8 cellular contexts compared by ENCODE assay signal in the genomic region with DNA sequence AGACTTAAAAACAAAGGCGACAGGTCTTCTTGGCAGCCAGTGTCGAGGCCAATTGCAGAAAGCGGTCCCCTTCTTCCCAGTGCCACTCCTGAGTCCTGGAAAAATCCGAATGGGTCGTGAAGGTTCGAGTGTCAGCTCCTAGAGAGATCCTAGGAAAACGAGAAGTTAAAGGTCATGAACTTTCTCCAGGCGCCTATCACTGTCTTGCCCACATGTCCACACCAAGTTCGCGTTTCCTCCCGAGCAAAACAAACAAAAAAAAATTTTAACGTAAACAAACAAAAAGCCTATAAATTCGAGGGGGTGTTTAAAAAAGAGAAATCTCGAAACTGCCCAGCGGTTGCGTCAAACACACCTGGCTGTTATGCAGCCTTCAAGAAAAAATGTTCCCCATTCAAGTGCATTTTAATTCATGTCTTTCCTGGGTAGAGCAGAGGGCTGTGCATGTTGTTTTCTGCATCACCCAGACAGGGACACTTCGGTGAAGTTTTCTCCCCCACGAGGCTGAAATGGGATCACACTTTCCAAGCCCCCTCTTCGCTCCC. TPM values are rescaled to one million over a fixed set of nuclear protein-coding genes. Genes with fewer than 3 reads are reported as not detected.
DNase-seq lines count a peak whose midpoint lies in the region; ATAC-seq and TF ChIP-seq lines count a peak whose summit lies in the region.

No MANE protein-coding gene starts in this region.

- no peak for ATAC-seq in GM18502 (IDR thresholded peaks at IDR 0.05; ENCODE audit: poor library complexity, unreplicated experiment)

- H3K4me3 ChIP-seq in HEK293 (ENCODE audit: low read depth, low read length) = peak overlapping the region; percentile 78
- peak overlapping the region; percentile 70 for H3K4me3 ChIP-seq in iPS-20b (ENCODE audit: low read length)

- H3K27ac Mint-ChIP-seq in activated CD4-positive, alpha-beta memory T cell treated with anti-CD3 and anti-CD28 coated beads for 36 hours = peak overlapping the region; percentile 67

- no peak for TF ChIP-seq CTCF in C4-2B (conservative IDR thresholded peaks at IDR 0.05)
- TF ChIP-seq CTCF in HEK293 (tag by site-specific recombination; IDR thresholded peaks at IDR 0.05) = no peak

- DNase-seq in activated CD4-positive, alpha-beta memory T cell treated with anti-CD3 and anti-CD28 coated beads for 36 hours = no peak
- DNase-seq in substantia nigra (lab: John Stamatoyannopoulos, UW) (peak in 3 of 49 donors; percentile 64 to 69 (median 66)), NCI-H69 (lab: John Stamatoyannopoulos, UW) (no peak), HuH-7.5 (ENCODE audit: low spot score) (no peak)

- H3K4me1 Mint-ChIP-seq in activated CD4-positive, alpha-beta memory T cell treated with anti-CD3 and anti-CD28 coated beads for 36 hours (ENCODE audit: low read depth) = peaks cover 21% of the 10 kb centered on the region

- no peaks in the 10 kb centered on the region for H3K9me3 ChIP-seq in HEK293 (ENCODE audit: control insufficient read depth, insufficient read depth, low read depth, low read length)
- H3K9me3 ChIP-seq in iPS-20b (ENCODE audit: insufficient read depth, low read depth, low read length) = no peaks in the 10 kb centered on the region

- H3K9ac ChIP-seq in iPS-20b (ENCODE audit: low read depth, low read length) = peak overlapping the region; percentile 88; the same call in 1 of the 2 replicates

- POLR2A ChIA-PET in HEK293 (lab: Yijun Ruan, JAX) = no interaction called here
- POLR2A ChIA-PET in activated CD4-positive, alpha-beta memory T cell treated with anti-CD3 and anti-CD28 coated beads for 36 hours (lab: Charles Lee) = interaction anchor here (1.0 to 2.5 kb wide), 2 partner anchors 15 kb away, joined by 3 to 12 read pairs; no protein-coding TSS in a partner anchor

- H3K27me3 ChIP-seq in iPS-20b (ENCODE audit: insufficient read depth, low read length) = peaks cover 64% of the 10 kb centered on the region

- H3K36me3 ChIP-seq in HEK293 (ENCODE audit: control insufficient read depth in 2 of 2, insufficient read depth in 1 of 2, low read length in 2 of 2) (peaks cover 0 to 12% of the 10 kb centered on the region in 2 experiments; a peak in 1 of 3 replicates), iPS-20b (ENCODE audit: insufficient read depth, low read depth, low read length) (no peaks in the 10 kb centered on the region)

- peaks cover 11% of the 10 kb centered on the region for H3K36me3 Mint-ChIP-seq in activated CD4-positive, alpha-beta memory T cell treated with anti-CD3 and anti-CD28 coated beads for 36 hours

- CTCF ChIA-PET in HEK293 (lab: Yijun Ruan, JAX) = interaction anchor here (0.6 to 1.4 kb wide), 3 partner anchors 9 to 359 kb away, joined by 3 to 6 read pairs (median 4); no protein-coding TSS in a partner anchor
- CTCF ChIA-PET in activated CD4-positive, alpha-beta memory T cell treated with anti-CD3 and anti-CD28 coated beads for 36 hours (lab: Charles Lee) = interaction anchor here (1.2 to 2.6 kb wide), 3 partner anchors 12 to 80 kb away, joined by 5 to 14 read pairs (median 5); no protein-coding TSS in a partner anchor

- peak overlapping the region; percentile 79 for H3K4me3 Mint-ChIP-seq in activated CD4-positive, alpha-beta memory T cell treated with anti-CD3 and anti-CD28 coated beads for 36 hours

- H3K27ac ChIP-seq in C4-2B (peak overlapping the region; percentile 84), HEK293 (ENCODE audit: extremely low read depth, low read depth, low read length) (peak overlapping the region; percentile 95), iPS-20b (ENCODE audit: low read length) (no peak overlapping the region), substantia nigra (ENCODE audit: low read depth, low read length, poor library complexity, severe bottlenecking) (peak overlapping the region; percentile 96)

- H3K27me3 Mint-ChIP-seq in activated CD4-positive, alpha-beta memory T cell treated with anti-CD3 and anti-CD28 coated beads for 36 hours = no peaks in the 10 kb centered on the region

- H3K9me3 Mint-ChIP-seq in activated CD4-positive, alpha-beta memory T cell treated with anti-CD3 and anti-CD28 coated beads for 36 hours = no peaks in the 10 kb centered on the region

- H3K4me1 ChIP-seq in HEK293 (ENCODE audit: control insufficient read depth, insufficient read depth, low read length) = peaks cover 4% of the 10 kb centered on the region
- H3K4me1 ChIP-seq in iPS-20b (ENCODE audit: insufficient read depth, low read length) = peaks cover 42% of the 10 kb centered on the region; the same call in 1 of the 2 replicates

- intact Hi-C loops in activated CD4-positive, alpha-beta memory T cell treated with anti-CD3 and anti-CD28 coated beads for 36 hours (cut with micrococcal nuclease) = loop anchor here (5.0 to 10.0 kb wide), 3 partner anchors 165 to 1285 kb away; partner anchors contain the start of gene OTUD1

TF ChIP-seq in HEK293, 187 proteins besides CTCF, POLR2A, EP300 and RAD21:
- TF ChIP-seq ZNF341 (tag by site-specific recombination; IDR thresholded peaks at IDR 0.05; ENCODE audit: low read depth) = peak; percentile 9; the same call in 1 of the 2 replicates
- no peak for TF ChIP-seq ZNF16 (tag by site-specific recombination; IDR thresholded peaks at IDR 0.05; ENCODE audit: low read depth)
- peak; percentile 46; the same call in 1 of the 2 replicates for TF ChIP-seq KLF16 (tag by site-specific recombination; IDR thresholded peaks at IDR 0.05)
- no peak for TF ChIP-seq ZNF239 (tag by site-specific recombination; IDR thresholded peaks at IDR 0.05)
- no peak for TF ChIP-seq ZBTB6 (tag by site-specific recombination; IDR thresholded peaks at IDR 0.05)
- TF ChIP-seq GLIS1 (tag by site-specific recombination; IDR thresholded peaks at IDR 0.05) = peak; percentile 23; the same call in 1 of the 2 replicates
- 0 out of 2 replicates have a peak, but pooled peaks have one; percentile 37 for TF ChIP-seq ZNF398 (tag by site-specific recombination; IDR thresholded peaks at IDR 0.05)
- no peak for TF ChIP-seq ZBTB1 (tag by site-specific recombination; IDR thresholded peaks at IDR 0.05)
- no peak for TF ChIP-seq ZNF394 (tag by site-specific recombination; IDR thresholded peaks at IDR 0.05; ENCODE audit: borderline replicate concordance)
- peak; percentile 45 for TF ChIP-seq PRDM6 (tag by site-specific recombination; IDR thresholded peaks at IDR 0.05)
- TF ChIP-seq ZNF223 (tag by site-specific recombination; IDR thresholded peaks at IDR 0.05) = no peak
- peak; percentile 66 for TF ChIP-seq ZBTB8A (tag by site-specific recombination; IDR thresholded peaks at IDR 0.05)
- TF ChIP-seq ZNF600 (tag by site-specific recombination; IDR thresholded peaks at IDR 0.05) = no peak
- no peak for TF ChIP-seq ZNF776 (tag by site-specific recombination; IDR thresholded peaks at IDR 0.05; ENCODE audit: borderline replicate concordance)
- TF ChIP-seq PRDM1 (tag by site-specific recombination; IDR thresholded peaks at IDR 0.05) = peak; percentile 73; the same call in 1 of the 2 replicates
- TF ChIP-seq ZNF623 (tag by site-specific recombination; IDR thresholded peaks at IDR 0.05) = no peak

RNA-seq across cellular contexts. Expression of gene ARHGAP21, which starts 1.5 kb away (rescaled TPM):
- total RNA-seq in activated CD4-positive, alpha-beta memory T cell treated with anti-CD3 and anti-CD28 coated beads for 36 hours = 10 to 100 TPM; 24.6 to 28.7 TPM
